1 cellular context compared by ENCODE assay signal in genomic region chr1:168469690-168470089, GRCh38.
TF ChIP-seq lines count a peak whose summit lies in the region.

No MANE protein-coding gene starts in this region.

TF ChIP-seq in HepG2, 621 proteins besides CTCF, POLR2A, EP300 and RAD21 (continued from another document):
- TF ChIP-seq, protein P1, sequence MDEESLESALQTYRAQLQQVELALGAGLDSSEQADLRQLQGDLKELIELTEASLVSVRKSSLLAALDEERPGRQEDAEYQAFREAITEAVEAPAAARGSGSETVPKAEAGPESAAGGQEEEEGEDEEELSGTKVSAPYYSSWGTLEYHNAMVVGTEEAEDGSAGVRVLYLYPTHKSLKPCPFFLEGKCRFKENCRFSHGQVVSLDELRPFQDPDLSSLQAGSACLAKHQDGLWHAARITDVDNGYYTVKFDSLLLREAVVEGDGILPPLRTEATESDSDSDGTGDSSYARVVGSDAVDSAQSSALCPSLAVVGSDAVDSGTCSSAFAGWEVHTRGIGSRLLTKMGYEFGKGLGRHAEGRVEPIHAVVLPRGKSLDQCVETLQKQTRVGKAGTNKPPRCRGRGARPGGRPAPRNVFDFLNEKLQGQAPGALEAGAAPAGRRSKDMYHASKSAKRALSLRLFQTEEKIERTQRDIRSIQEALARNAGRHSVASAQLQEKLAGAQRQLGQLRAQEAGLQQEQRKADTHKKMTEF (CRISPR knock-in tag; IDR thresholded peaks at IDR 0.05): no peak
- TF ChIP-seq, protein P2, sequence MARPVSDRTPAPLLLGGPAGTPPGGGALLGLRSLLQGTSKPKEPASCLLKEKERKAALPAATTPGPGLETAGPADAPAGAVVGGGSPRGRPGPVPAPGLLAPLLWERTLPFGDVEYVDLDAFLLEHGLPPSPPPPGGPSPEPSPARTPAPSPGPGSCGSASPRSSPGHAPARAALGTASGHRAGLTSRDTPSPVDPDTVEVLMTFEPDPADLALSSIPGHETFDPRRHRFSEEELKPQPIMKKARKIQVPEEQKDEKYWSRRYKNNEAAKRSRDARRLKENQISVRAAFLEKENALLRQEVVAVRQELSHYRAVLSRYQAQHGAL (CRISPR knock-in tag; IDR thresholded peaks at IDR 0.05; ENCODE audit: not compliant biosample characterization): no peak
- TF ChIP-seq, protein P3, sequence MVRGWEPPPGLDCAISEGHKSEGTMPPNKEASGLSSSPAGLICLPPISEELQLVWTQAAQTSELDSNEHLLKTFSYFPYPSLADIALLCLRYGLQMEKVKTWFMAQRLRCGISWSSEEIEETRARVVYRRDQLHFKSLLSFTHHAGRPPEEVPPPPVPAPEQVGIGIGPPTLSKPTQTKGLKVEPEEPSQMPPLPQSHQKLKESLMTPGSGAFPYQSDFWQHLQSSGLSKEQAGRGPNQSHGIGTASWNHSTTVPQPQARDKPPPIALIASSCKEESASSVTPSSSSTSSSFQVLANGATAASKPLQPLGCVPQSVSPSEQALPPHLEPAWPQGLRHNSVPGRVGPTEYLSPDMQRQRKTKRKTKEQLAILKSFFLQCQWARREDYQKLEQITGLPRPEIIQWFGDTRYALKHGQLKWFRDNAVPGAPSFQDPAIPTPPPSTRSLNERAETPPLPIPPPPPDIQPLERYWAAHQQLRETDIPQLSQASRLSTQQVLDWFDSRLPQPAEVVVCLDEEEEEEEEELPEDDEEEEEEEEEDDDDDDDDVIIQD (CRISPR knock-in tag; IDR thresholded peaks at IDR 0.05; ENCODE audit: low read depth): peak; percentile 62; the same call in 1 of the 2 replicates
- TF ChIP-seq FOSL2 (CRISPR knock-in tag; IDR thresholded peaks at IDR 0.05) (peak; percentile 89), ZNF644 (CRISPR knock-in tag; IDR thresholded peaks at IDR 0.05; ENCODE audit: low read depth) (peak; percentile 39; the same call in 1 of the 2 replicates), TOPORS (CRISPR knock-in tag; IDR thresholded peaks at IDR 0.05) (no peak), ZFP37 (CRISPR knock-in tag; IDR thresholded peaks at IDR 0.05; ENCODE audit: borderline replicate concordance) (no peak), ZNF570 (CRISPR knock-in tag; IDR thresholded peaks at IDR 0.05; ENCODE audit: borderline replicate concordance) (no peak), NFRKB (IDR thresholded peaks at IDR 0.05) (no peak), ZNF550 (CRISPR knock-in tag; IDR thresholded peaks at IDR 0.05; ENCODE audit: borderline replicate concordance) (no peak), NBN (conservative IDR thresholded peaks at IDR 0.05) (no peak)
